In genomic region chr3:13265507-13265906, GRCh38 we compare ENCODE assay signal across 18 cellular contexts.
"Had no signal": no experiment of that assay in that cellular context is flagged by ENCODE, and none has a peak within 500 bp of the region (broad histone marks: within the 10 kb centered on the region; RNA-seq: fewer than 3 reads in every experiment).

No MANE protein-coding gene starts in this region.

- H3K27ac Mint-ChIP-seq: memory B cell; natural killer cell treated with Interleukin-12 subunit alpha and Interleukin-12 subunit beta and Interleukin-15 and Interleukin-18, amount 100 ng/mL, for 72 hours; stimulated activated naive B cell treated with anti-CD40 and anti-IgM and Interleukin-4, amounts not matched to agents 10 μg/mL and 1 μg/mL and 100 μg/mL, for 72 hours had no signal

- H3K9me3 Mint-ChIP-seq: immature natural killer cell; natural killer cell treated with Interleukin-12 subunit alpha and Interleukin-12 subunit beta and Interleukin-15 and Interleukin-18, amount 100 ng/mL, for 72 hours had no signal

- H3K4me1 ChIP-seq: left lung, lower lobe of right lung, sigmoid colon had no signal

- H3K4me3 Mint-ChIP-seq: immature natural killer cell; memory B cell; natural killer cell treated with Interleukin-12 subunit alpha and Interleukin-12 subunit beta and Interleukin-15 and Interleukin-18, amount 100 ng/mL, for 72 hours; stimulated activated naive B cell treated with anti-CD40 and anti-IgM and Interleukin-4, amounts not matched to agents 10 μg/mL and 1 μg/mL and 100 μg/mL, for 72 hours; stimulated activated naive CD8-positive, alpha-beta T cell treated with anti-CD3 and anti-CD28 coated beads, Interleukin-15, amount 100 ng/mL, for 72 hours had no signal

- H3K36me3 ChIP-seq: left lung, lower lobe of right lung, sigmoid colon, thoracic aorta had no signal

- H3K4me3 ChIP-seq: coronary artery, left lung, lower lobe of right lung, sigmoid colon, skin epidermis, thoracic aorta had no signal

- DNase-seq: effector CD4-positive, alpha-beta T cell; immature natural killer cell; lower lobe of right lung; midbrain; sigmoid colon; stimulated activated CD4-positive, alpha-beta T cell treated with anti-CD3 and anti-CD28 coated beads, Interleukin-2, amount 100 ng/mL, for 24 hours; stimulated activated CD4-positive, alpha-beta T cell treated with anti-CD3 and anti-CD28 coated beads, Interleukin-4, amount 100 ng/mL, for 4 hours; stimulated activated naive B cell treated with anti-CD40 and anti-IgM and Interleukin-4, amounts not matched to agents 10 μg/mL and 1 μg/mL and 100 μg/mL, for 72 hours; stimulated activated naive CD8-positive, alpha-beta T cell treated with anti-CD3 and anti-CD28 coated beads, Interleukin-15, amount 100 ng/mL, for 72 hours; trophoblast cell had no signal

- FAIRE-seq: frontal cortex, keratinocyte had no signal

- H3K36me3 Mint-ChIP-seq: natural killer cell treated with Interleukin-12 subunit alpha and Interleukin-12 subunit beta and Interleukin-15 and Interleukin-18, amount 100 ng/mL, for 72 hours had no signal

- H3K27ac ChIP-seq: coronary artery, left lung, lower lobe of right lung, sigmoid colon, skin epidermis had no signal
